ENCODE assay signal across 37 cellular contexts in genomic region chr9:91654527-91654926, GRCh38.
"Had no signal": no experiment of that assay in that cellular context is flagged by ENCODE, and none has a peak within 500 bp of the region (broad histone marks: within the 10 kb centered on the region; RNA-seq: fewer than 3 reads in every experiment).

No MANE protein-coding gene starts in this region.

- H3K36me3 Mint-ChIP-seq: activated CD4-positive, alpha-beta memory T cell treated with anti-CD3 and anti-CD28 coated beads for 36 hours; activated naive CD4-positive, alpha-beta T cell treated with anti-CD3 and anti-CD28 coated beads, Interleukin-2, amount 10 ng/mL, durations not matched to agents 7 days and 5 days; activated naive CD8-positive, alpha-beta T cell; brain; WTC11 had no signal

- H3K36me3 ChIP-seq: Peyer's patch, SJSA1 had no signal

- H3K4me1 Mint-ChIP-seq: activated naive CD4-positive, alpha-beta T cell treated with anti-CD3 and anti-CD28 coated beads, Interleukin-2, amount 10 ng/mL, durations not matched to agents 7 days and 5 days; activated naive CD8-positive, alpha-beta T cell treated with anti-CD3 and anti-CD28 coated beads, Interleukin-2, amount 50 U/mL, for 24 hours had no signal

- H3K4me1 ChIP-seq: Peyer's patch, SJSA1 had no signal

- H3K4me3 ChIP-seq: Peyer's patch, SJSA1 had no signal

- H3K9me3 Mint-ChIP-seq: activated CD4-positive, alpha-beta memory T cell treated with anti-CD3 and anti-CD28 coated beads for 36 hours; activated naive CD4-positive, alpha-beta T cell treated with anti-CD3 and anti-CD28 coated beads, Interleukin-2, amount 10 ng/mL, durations not matched to agents 7 days and 5 days; activated naive CD8-positive, alpha-beta T cell treated with anti-CD3 and anti-CD28 coated beads, Interleukin-2, amount 50 U/mL, for 24 hours; activated T-cell treated with anti-CD3 and anti-CD28 coated beads, Interleukin-2, amount 50 U/mL, for 4 hours; T-helper 1 cell treated with Interleukin-12 subunit alpha and Interleukin-12 subunit beta and Interleukin-4 antibody, amounts not matched to agents 30 μg/mL and 1 μg/mL, for 36 hours; T-helper 2 cell treated with Interferon-gamma antibody and Interleukin-4, amounts not matched to agents 5 μg/mL and 100 μg/mL, for 36 hours; WTC11 had no signal

- H3K9me3 ChIP-seq: Peyer's patch, SJSA1, SK-N-SH had no signal

- H3K4me3 Mint-ChIP-seq: activated CD4-positive, alpha-beta memory T cell treated with anti-CD3 and anti-CD28 coated beads for 36 hours; activated naive CD4-positive, alpha-beta T cell treated with anti-CD3 and anti-CD28 coated beads, Interleukin-2, amount 10 ng/mL, durations not matched to agents 7 days and 5 days; activated naive CD8-positive, alpha-beta T cell; activated naive CD8-positive, alpha-beta T cell treated with anti-CD3 and anti-CD28 coated beads, Interleukin-2, amount 50 U/mL, for 24 hours; activated T-cell treated with anti-CD3 and anti-CD28 coated beads, Interleukin-2, amount 50 U/mL, for 4 hours; brain; T-helper 1 cell treated with Interleukin-12 subunit alpha and Interleukin-12 subunit beta and Interleukin-4 antibody, amounts not matched to agents 30 μg/mL and 1 μg/mL, for 36 hours; T-helper 2 cell treated with Interferon-gamma antibody and Interleukin-4, amounts not matched to agents 5 μg/mL and 100 μg/mL, for 36 hours; WTC11 had no signal

- H3K27ac ChIP-seq: KMS-11, Peyer's patch, SJSA1 had no signal

- H3K27me3 ChIP-seq: Peyer's patch, SJSA1 had no signal

- DNase-seq: activated CD4-positive, alpha-beta memory T cell treated with anti-CD3 and anti-CD28 coated beads for 36 hours; activated CD4-positive, alpha-beta T cell treated with anti-CD3 and anti-CD28 coated beads for 4 hours; activated CD4-positive, alpha-beta T cell treated with anti-CD3 and anti-CD28 coated beads, Interleukin-2, amount 50 U/mL, for 1 hour; activated CD4-positive, CD25-positive, alpha-beta regulatory T cell treated with anti-CD3 and anti-CD28 coated beads, Interleukin-2, amount 50 U/mL, for 72 hours; activated CD8-positive, alpha-beta memory T cell treated with anti-CD3 and anti-CD28 coated beads, Interleukin-2, amount 50 U/mL, for 4 hours; activated effector memory CD4-positive, alpha-beta T cell treated with Interleukin-2 at 50 U/mL for 16 hours; activated naive CD4-positive, alpha-beta T cell treated with anti-CD3 and anti-CD28 coated beads, Interleukin-2, amount 10 ng/mL, durations not matched to agents 7 days and 5 days; activated naive CD8-positive, alpha-beta T cell treated with anti-CD3 and anti-CD28 coated beads, Interleukin-2, amount 50 U/mL, for 24 hours; activated T-cell treated with anti-CD3 and anti-CD28 coated beads for 4 hours; activated T-cell treated with anti-CD3 and anti-CD28 coated beads, Interleukin-2, amount 50 U/mL, for 4 hours; anterior cingulate cortex; central memory CD4-positive, alpha-beta T cell; MM.1S; MV-4-11; NCI-H1092 treated with DMSO at 0.1 percent for 48 hours; NCI-H1417; NCI-H146; NCI-H187; NCI-H2029 treated with DMSO at 0.1 percent for 48 hours; NCI-H2171 treated with DMSO at 0.1 percent for 48 hours; NCI-H226; NCI-H446 treated with DMSO at 0.1 percent for 48 hours; NCI-H524; NCI-H69; NK-92 treated with Interleukin-12 subunit alpha and Interleukin-12 subunit beta, amount 100 ng/mL, for 24 hours; PC-3; Peyer's patch; RPMI8226; SHP77 treated with DMSO at 0.1 percent for 48 hours; SK-N-SH had no signal

- H3K27ac Mint-ChIP-seq: activated CD4-positive, alpha-beta memory T cell treated with anti-CD3 and anti-CD28 coated beads for 36 hours; activated naive CD4-positive, alpha-beta T cell treated with anti-CD3 and anti-CD28 coated beads, Interleukin-2, amount 10 ng/mL, durations not matched to agents 7 days and 5 days; activated naive CD8-positive, alpha-beta T cell; activated naive CD8-positive, alpha-beta T cell treated with anti-CD3 and anti-CD28 coated beads, Interleukin-2, amount 50 U/mL, for 24 hours; brain; T-helper 1 cell treated with Interleukin-12 subunit alpha and Interleukin-12 subunit beta and Interleukin-4 antibody, amounts not matched to agents 30 μg/mL and 1 μg/mL, for 36 hours; T-helper 2 cell treated with Interferon-gamma antibody and Interleukin-4, amounts not matched to agents 5 μg/mL and 100 μg/mL, for 36 hours; WTC11 had no signal

- ATAC-seq: activated naive CD8-positive, alpha-beta T cell treated with anti-CD3 and anti-CD28 coated beads, Interleukin-2, amount 50 U/mL, for 24 hours; activated T-cell treated with anti-CD3 and anti-CD28 coated beads, Interleukin-2, amount 50 U/mL, for 4 hours; PC-3; WTC11 had no signal
